ENCODE assay signal across 1 cellular context in genomic region chr2:84293791-84294380, GRCh38.
TF ChIP-seq lines count a peak whose summit lies in the region.

No MANE protein-coding gene starts in this region.

TF ChIP-seq in HepG2, 621 proteins besides CTCF, POLR2A, EP300 and RAD21 (continued from another document):
- TF ChIP-seq, protein P1, sequence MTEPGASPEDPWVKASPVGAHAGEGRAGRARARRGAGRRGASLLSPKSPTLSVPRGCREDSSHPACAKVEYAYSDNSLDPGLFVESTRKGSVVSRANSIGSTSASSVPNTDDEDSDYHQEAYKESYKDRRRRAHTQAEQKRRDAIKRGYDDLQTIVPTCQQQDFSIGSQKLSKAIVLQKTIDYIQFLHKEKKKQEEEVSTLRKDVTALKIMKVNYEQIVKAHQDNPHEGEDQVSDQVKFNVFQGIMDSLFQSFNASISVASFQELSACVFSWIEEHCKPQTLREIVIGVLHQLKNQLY (CRISPR knock-in tag; IDR thresholded peaks at IDR 0.05) = peak; percentile 95
- TF ChIP-seq ZMAT3 (CRISPR knock-in tag; conservative IDR thresholded peaks at IDR 0.05) (peak; percentile 59; the same call in 1 of the 2 replicates), ZBTB40 (IDR thresholded peaks at IDR 0.05) (no peak), ZBTB40 (CRISPR knock-in tag; IDR thresholded peaks at IDR 0.05) (peak; percentile 88; the same call in 1 of the 2 replicates), HNRNPL (IDR thresholded peaks at IDR 0.05; ENCODE audit: low read depth, low read length) (no peak), TCF7 (IDR thresholded peaks at IDR 0.05; ENCODE audit: low read depth) (peak; percentile 95), SMAD1 (CRISPR knock-in tag; IDR thresholded peaks at IDR 0.05; ENCODE audit: borderline replicate concordance, low read depth) (no peak), ZNF777 (CRISPR knock-in tag; IDR thresholded peaks at IDR 0.05) (0 out of 2 replicates have a peak, but pooled peaks have one; percentile 26), TBL1XR1 (IDR thresholded peaks at IDR 0.05; ENCODE audit: borderline replicate concordance, low read length, partially characterized antibody) (peak; percentile 89), ZNF143 (CRISPR knock-in tag; IDR thresholded peaks at IDR 0.05) (peak; percentile 36; the same call in 1 of the 2 replicates), SIN3A (IDR thresholded peaks at IDR 0.05; ENCODE audit: borderline replicate concordance, low read depth, low read length) (no peak), ZNF337 (CRISPR knock-in tag; IDR thresholded peaks at IDR 0.05; ENCODE audit: borderline replicate concordance, low read depth) (peak; percentile 33; the same call in 1 of the 2 replicates), ZBTB8A (CRISPR knock-in tag; IDR thresholded peaks at IDR 0.05; ENCODE audit: borderline replicate concordance, low read depth) (peak; percentile 58; the same call in 1 of the 2 replicates), ATF7 (IDR thresholded peaks at IDR 0.05) (no peak), ATF7 (CRISPR knock-in tag; IDR thresholded peaks at IDR 0.05) (peak; percentile 85), CREM (IDR thresholded peaks at IDR 0.05) (peak; percentile 93), CREM (CRISPR knock-in tag; IDR thresholded peaks at IDR 0.05) (no peak), KLF12 (CRISPR knock-in tag; IDR thresholded peaks at IDR 0.05; ENCODE audit: borderline replicate concordance) (no peak), ZBTB10 (CRISPR knock-in tag; IDR thresholded peaks at IDR 0.05; ENCODE audit: borderline replicate concordance) (no peak), NCOR1 (IDR thresholded peaks at IDR 0.05; ENCODE audit: borderline replicate concordance, low read length) (peak; percentile 98), JUND (CRISPR knock-in tag; IDR thresholded peaks at IDR 0.05) (peak; percentile 73), ZNF780A (CRISPR knock-in tag; IDR thresholded peaks at IDR 0.05) (no peak), CREBL2 (CRISPR knock-in tag; IDR thresholded peaks at IDR 0.05; ENCODE audit: borderline replicate concordance) (no peak), THAP9 (CRISPR knock-in tag; IDR thresholded peaks at IDR 0.05; ENCODE audit: borderline replicate concordance) (0 out of 2 replicates have a peak, but pooled peaks have one; percentile 36), FOXC1 (CRISPR knock-in tag; IDR thresholded peaks at IDR 0.05; ENCODE audit: borderline replicate concordance) (peak; percentile 90), ZNF558 (CRISPR knock-in tag; IDR thresholded peaks at IDR 0.05; ENCODE audit: borderline replicate concordance) (no peak), ZNF431 (CRISPR knock-in tag; IDR thresholded peaks at IDR 0.05; ENCODE audit: borderline replicate concordance, low read depth) (peak; percentile 96), CCDC6 (CRISPR knock-in tag; IDR thresholded peaks at IDR 0.05) (peak; percentile 91), HNF4A (CRISPR knock-in tag; IDR thresholded peaks at IDR 0.05) (peak; percentile 100), ADNP (CRISPR knock-in tag; IDR thresholded peaks at IDR 0.05) (no peak), ZBTB3 (CRISPR knock-in tag; IDR thresholded peaks at IDR 0.05; ENCODE audit: borderline replicate concordance, low read depth) (peak; percentile 47; the same call in 1 of the 2 replicates), XRCC5 (optimal IDR thresholded peaks at IDR 0.05; ENCODE audit: low read length) (peak; percentile 72), ZNF232 (CRISPR knock-in tag; IDR thresholded peaks at IDR 0.05; ENCODE audit: borderline replicate concordance) (peak; percentile 86; the same call in 1 of the 2 replicates), NFYC (CRISPR knock-in tag; IDR thresholded peaks at IDR 0.05) (peak; percentile 55), NFRKB (IDR thresholded peaks at IDR 0.05) (no peak), GFI1 (CRISPR knock-in tag; IDR thresholded peaks at IDR 0.05; ENCODE audit: borderline replicate concordance) (peak; percentile 98), ZBTB20 (CRISPR knock-in tag; IDR thresholded peaks at IDR 0.05; ENCODE audit: borderline replicate concordance, low read depth) (peak; percentile 98), ZNF101 (CRISPR knock-in tag; IDR thresholded peaks at IDR 0.05; ENCODE audit: borderline replicate concordance, low read depth) (peak; percentile 85), SMARCC2 (IDR thresholded peaks at IDR 0.05) (no peak), ELF1 (CRISPR knock-in tag; IDR thresholded peaks at IDR 0.05) (peak; percentile 65), NPAS2 (CRISPR knock-in tag; IDR thresholded peaks at IDR 0.05; ENCODE audit: borderline replicate concordance) (peak; percentile 87; the same call in 1 of the 2 replicates)
- TF ChIP-seq, protein P2, sequence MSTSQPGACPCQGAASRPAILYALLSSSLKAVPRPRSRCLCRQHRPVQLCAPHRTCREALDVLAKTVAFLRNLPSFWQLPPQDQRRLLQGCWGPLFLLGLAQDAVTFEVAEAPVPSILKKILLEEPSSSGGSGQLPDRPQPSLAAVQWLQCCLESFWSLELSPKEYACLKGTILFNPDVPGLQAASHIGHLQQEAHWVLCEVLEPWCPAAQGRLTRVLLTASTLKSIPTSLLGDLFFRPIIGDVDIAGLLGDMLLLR (CRISPR knock-in tag; IDR thresholded peaks at IDR 0.05) = no peak
- TF ChIP-seq, protein P3, sequence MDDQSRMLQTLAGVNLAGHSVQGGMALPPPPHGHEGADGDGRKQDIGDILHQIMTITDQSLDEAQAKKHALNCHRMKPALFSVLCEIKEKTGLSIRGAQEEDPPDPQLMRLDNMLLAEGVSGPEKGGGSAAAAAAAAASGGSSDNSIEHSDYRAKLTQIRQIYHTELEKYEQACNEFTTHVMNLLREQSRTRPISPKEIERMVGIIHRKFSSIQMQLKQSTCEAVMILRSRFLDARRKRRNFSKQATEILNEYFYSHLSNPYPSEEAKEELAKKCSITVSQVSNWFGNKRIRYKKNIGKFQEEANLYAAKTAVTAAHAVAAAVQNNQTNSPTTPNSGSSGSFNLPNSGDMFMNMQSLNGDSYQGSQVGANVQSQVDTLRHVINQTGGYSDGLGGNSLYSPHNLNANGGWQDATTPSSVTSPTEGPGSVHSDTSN (CRISPR knock-in tag; IDR thresholded peaks at IDR 0.05; ENCODE audit: borderline replicate concordance) = no peak
- TF ChIP-seq, protein P4, sequence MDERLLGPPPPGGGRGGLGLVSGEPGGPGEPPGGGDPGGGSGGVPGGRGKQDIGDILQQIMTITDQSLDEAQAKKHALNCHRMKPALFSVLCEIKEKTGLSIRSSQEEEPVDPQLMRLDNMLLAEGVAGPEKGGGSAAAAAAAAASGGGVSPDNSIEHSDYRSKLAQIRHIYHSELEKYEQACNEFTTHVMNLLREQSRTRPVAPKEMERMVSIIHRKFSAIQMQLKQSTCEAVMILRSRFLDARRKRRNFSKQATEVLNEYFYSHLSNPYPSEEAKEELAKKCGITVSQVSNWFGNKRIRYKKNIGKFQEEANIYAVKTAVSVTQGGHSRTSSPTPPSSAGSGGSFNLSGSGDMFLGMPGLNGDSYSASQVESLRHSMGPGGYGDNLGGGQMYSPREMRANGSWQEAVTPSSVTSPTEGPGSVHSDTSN (CRISPR knock-in tag; IDR thresholded peaks at IDR 0.05) = peak; percentile 71
TF ChIP-seq in HepG2: peak in this region for 348.
